23 cellular contexts compared by ENCODE assay signal in genomic region chr2:21658907-21659306, GRCh38.
A peak's percentile ranks its signal among the peaks of the same experiment; 100 is the strongest.
DNase-seq lines count a peak whose midpoint lies in the region; ATAC-seq, FAIRE-seq and TF ChIP-seq lines count a peak whose summit lies in the region.
"Had no signal": no experiment of that assay in that cellular context is flagged by ENCODE, and none has a peak within 500 bp of the region (broad histone marks: within the 10 kb centered on the region; RNA-seq: fewer than 3 reads in every experiment).

No MANE protein-coding gene starts in this region.

- DNase-seq in hepatocyte (ENCODE audit: low spot score) = no peak
- DNase-seq in NCI-H1417 treated with DMSO at 0.1 percent for 48 hours (lab: John Stamatoyannopoulos, UW) = no peak
- no peak for DNase-seq in NCI-H2029 treated with DMSO at 0.1 percent for 48 hours (lab: John Stamatoyannopoulos, UW)
- no peak for DNase-seq in anterior cingulate cortex (lab: John Stamatoyannopoulos, UW)
- DNase-seq: CD8-positive, alpha-beta memory T cell; DMS79 treated with DMSO at 0.1 percent for 48 hours; HCEC 1CT; NCI-H1048; NCI-H1436 treated with DMSO at 0.1 percent for 48 hours; NCI-H187 treated with DMSO at 0.1 percent for 48 hours; NCI-H2107; NCI-H446; NCI-H524 treated with DMSO at 0.1 percent for 48 hours; NCI-H774; SIG-M5; SK-N-SH had no signal

- peak; percentile 46 for FAIRE-seq in endometrium (lab: Jason Lieb, UNC)
- FAIRE-seq: GM12892, H1, RCC 7860 had no signal

- H3K4me3 ChIP-seq in hepatocyte = no peak overlapping the region
- no peak overlapping the region for H3K4me3 ChIP-seq in parathyroid adenoma (ENCODE audit: low read depth, low read length)

- no peaks in the 10 kb centered on the region for H3K9me2 ChIP-seq in hepatocyte (replicated peaks; ENCODE audit: insufficient read depth)
- H3K9me2 ChIP-seq: SK-N-SH had no signal

- H3K79me2 ChIP-seq in hepatocyte (no peaks in the 10 kb centered on the region), parathyroid adenoma (no peaks in the 10 kb centered on the region)

- peaks cover 13% of the 10 kb centered on the region for H3K4me1 ChIP-seq in hepatocyte (ENCODE audit: insufficient read depth)
- H3K4me1 ChIP-seq in parathyroid adenoma = no peaks in the 10 kb centered on the region

- ATAC-seq in GM21423 (IDR thresholded peaks at IDR 0.05; ENCODE audit: unreplicated experiment) = no peak

- TF ChIP-seq CTCF in hepatocyte (IDR thresholded peaks at IDR 0.05; ENCODE audit: poor library complexity) (no peak), parathyroid adenoma (IDR thresholded peaks at IDR 0.05) (no peak)

- H4K20me1 ChIP-seq in hepatocyte (ENCODE audit: insufficient read depth, poor library complexity, severe bottlenecking) = no peaks in the 10 kb centered on the region

- no peaks in the 10 kb centered on the region for H3K27me3 ChIP-seq in hepatocyte
- H3K27me3 ChIP-seq in parathyroid adenoma (ENCODE audit: control insufficient read depth, insufficient read depth, low read length) = no peaks in the 10 kb centered on the region

- H3K36me3 ChIP-seq in hepatocyte (replicated peaks; ENCODE audit: insufficient read depth, low read depth) = no peaks in the 10 kb centered on the region
- no peaks in the 10 kb centered on the region for H3K36me3 ChIP-seq in parathyroid adenoma (ENCODE audit: control insufficient read depth, insufficient read depth, low read length)

- 33% methylated on average over 2 of the region's 2 CpGs for WGBS in hepatocyte (ENCODE audit: low lambda C conversion rate, missing lambda C conversion rate)

- no peak overlapping the region for H3K4me2 ChIP-seq in hepatocyte
- H3K4me2 ChIP-seq in parathyroid adenoma (ENCODE audit: low read length) = no peak overlapping the region
- H3K4me2 ChIP-seq: KMS-11, SK-N-SH had no signal

- H3K27ac ChIP-seq in hepatocyte = peak overlapping the region; percentile 5
- no peak overlapping the region for H3K27ac ChIP-seq in parathyroid adenoma
- H3K27ac ChIP-seq: KMS-11 had no signal

- H3K9me3 ChIP-seq in hepatocyte (ENCODE audit: low read depth) (no peaks in the 10 kb centered on the region), parathyroid adenoma (ENCODE audit: control insufficient read depth, low read length) (no peaks in the 10 kb centered on the region)
- H3K9me3 ChIP-seq: SK-N-SH had no signal

- H3K9ac ChIP-seq in parathyroid adenoma = no peak overlapping the region
- H3K9ac ChIP-seq: KMS-11, SK-N-SH had no signal

- H2AFZ ChIP-seq in hepatocyte (no peak overlapping the region), parathyroid adenoma (peak overlapping the region; percentile 45)
